8 cellular contexts compared by ENCODE assay signal in genomic region chr15:51281368-51281967, GRCh38. TPM values are rescaled to one million over a fixed set of nuclear protein-coding genes. Genes with fewer than 3 reads are reported as not detected.
DNase-seq lines count a peak whose midpoint lies in the region; ATAC-seq and TF ChIP-seq lines count a peak whose summit lies in the region.

No MANE protein-coding gene starts in this region.

- H3K9me3 Mint-ChIP-seq in activated naive CD4-positive, alpha-beta T cell treated with anti-CD3 and anti-CD28 coated beads, Interleukin-2, amount 10 ng/mL, durations not matched to agents 7 days and 5 days: no peaks in the 10 kb centered on the region
- H3K9me3 Mint-ChIP-seq in neural crest cell: peaks cover 6% of the 10 kb centered on the region

- in situ Hi-C loops in SK-MEL-5 (cut with HindIII; ENCODE audit: low pct_unique_long_range_greater_than_20kb, low sequenced_read_pairs): no loop called here

- peaks cover 13% of the 10 kb centered on the region for H3K27me3 Mint-ChIP-seq in activated naive CD4-positive, alpha-beta T cell treated with anti-CD3 and anti-CD28 coated beads, Interleukin-2, amount 10 ng/mL, durations not matched to agents 7 days and 5 days
- peaks cover 6% of the 10 kb centered on the region for H3K27me3 Mint-ChIP-seq in neural crest cell (ENCODE audit: low read depth)

- no peak overlapping the region for H3K4me3 Mint-ChIP-seq in activated naive CD4-positive, alpha-beta T cell treated with anti-CD3 and anti-CD28 coated beads, Interleukin-2, amount 10 ng/mL, durations not matched to agents 7 days and 5 days
- H3K4me3 Mint-ChIP-seq in neural crest cell: no peak overlapping the region

- no peaks in the 10 kb centered on the region for H3K36me3 Mint-ChIP-seq in activated naive CD4-positive, alpha-beta T cell treated with anti-CD3 and anti-CD28 coated beads, Interleukin-2, amount 10 ng/mL, durations not matched to agents 7 days and 5 days
- peaks cover 3% of the 10 kb centered on the region for H3K36me3 Mint-ChIP-seq in neural crest cell (ENCODE audit: low read depth)

- TF ChIP-seq CTCF in fibroblast of mammary gland (conservative IDR thresholded peaks at IDR 0.05; ENCODE audit: control insufficient read depth, insufficient read depth, low read depth, low read length) (peak; percentile 83), neural crest cell (conservative IDR thresholded peaks at IDR 0.05) (peak; percentile 60)

- CTCF ChIA-PET in activated naive CD4-positive, alpha-beta T cell treated with anti-CD3 and anti-CD28 coated beads, Interleukin-2, amount 10 ng/mL, durations not matched to agents 7 days and 5 days (lab: Charles Lee): interaction anchor here (0.7 to 2.0 kb wide), 4 partner anchors 95 to 139 kb away, joined by 3 to 7 read pairs (median 4); no protein-coding TSS in a partner anchor

- H3K4me1 Mint-ChIP-seq in activated naive CD4-positive, alpha-beta T cell treated with anti-CD3 and anti-CD28 coated beads, Interleukin-2, amount 10 ng/mL, durations not matched to agents 7 days and 5 days: no peaks in the 10 kb centered on the region
- peaks cover 4% of the 10 kb centered on the region for H3K4me1 Mint-ChIP-seq in neural crest cell

- no peak overlapping the region for H3K4me3 ChIP-seq in fibroblast of mammary gland (ENCODE audit: control insufficient read depth, low read depth, low read length)

- H3K27ac Mint-ChIP-seq in activated naive CD4-positive, alpha-beta T cell treated with anti-CD3 and anti-CD28 coated beads, Interleukin-2, amount 10 ng/mL, durations not matched to agents 7 days and 5 days: no peak overlapping the region
- no peak overlapping the region for H3K27ac Mint-ChIP-seq in neural crest cell (ENCODE audit: unreplicated experiment)

- no peak for ATAC-seq in HG02884 (IDR thresholded peaks at IDR 0.05; ENCODE audit: unreplicated experiment)

- peak; percentile 41 for DNase-seq in activated naive CD4-positive, alpha-beta T cell treated with anti-CD3 and anti-CD28 coated beads, Interleukin-2, amount 10 ng/mL, durations not matched to agents 7 days and 5 days
- no peak for DNase-seq in activated naive CD4-positive, alpha-beta T cell (lab: John Stamatoyannopoulos, UW)
- DNase-seq in HT-29 (ENCODE audit: low spot score) (peak; percentile 59), SK-MEL-5 (ENCODE audit: low read depth, low spot score) (peak; percentile 76), fibroblast of mammary gland (ENCODE audit: low read depth) (peak; percentile 62), neural crest cell (ENCODE audit: low read depth, low spot score) (peak; percentile 47), NCI-H1436 (lab: John Stamatoyannopoulos, UW) (no peak)

RNA-seq across cellular contexts. Expression of gene CYP19A1, which starts 56.9 kb away (rescaled TPM):
- not detected in 2 replicates for total RNA-seq in HT-29 (2014; rRNA removed; shearing (Covaris generic))
- total RNA-seq in SK-MEL-5 (2014; rRNA removed; shearing (Covaris generic)): 0.13 TPM in 1 of 2 replicates, not detected in the other
- 0.29 and 0.63 TPM in 2 replicates for polyA plus RNA-seq in SK-MEL-5 (2015; cell fraction: cytosol; rRNA removed)
- polyA plus RNA-seq in SK-MEL-5 (2015; cell fraction: nucleus; rRNA removed): 0.23 and 0.57 TPM in 2 replicates
- not detected in 2 replicates for total RNA-seq in neural crest cell

RNA-seq across cellular contexts. Expression of gene GLDN, which starts 60.0 kb away (rescaled TPM):
- total RNA-seq in HT-29 (2014; rRNA removed; shearing (Covaris generic)): 0.97 and 2.3 TPM in 2 replicates
- not detected in 2 replicates for total RNA-seq in SK-MEL-5 (2014; rRNA removed; shearing (Covaris generic))
- not detected in 2 replicates for polyA plus RNA-seq in SK-MEL-5 (2015; cell fraction: cytosol; rRNA removed)
- polyA plus RNA-seq in SK-MEL-5 (2015; cell fraction: nucleus; rRNA removed): not detected in 2 replicates
- total RNA-seq in neural crest cell: 1.7 and 2.4 TPM in 2 replicates

Comparison
In these comparisons a context has a peak if more than half of its experiments do, and no peak if none do; other contexts are left out.
1. DNase-seq: peak in activated naive CD4-positive, alpha-beta T cell treated with anti-CD3 and anti-CD28 coated beads, Interleukin-2, amount 10 ng/mL, durations not matched to agents 7 days and 5 days (single experiment), HT-29 (single experiment), SK-MEL-5 (single experiment), fibroblast of mammary gland (single experiment) and neural crest cell (single experiment); none in activated naive CD4-positive, alpha-beta T cell (0 of 4) and NCI-H1436 (single experiment).